In the genomic region with DNA sequence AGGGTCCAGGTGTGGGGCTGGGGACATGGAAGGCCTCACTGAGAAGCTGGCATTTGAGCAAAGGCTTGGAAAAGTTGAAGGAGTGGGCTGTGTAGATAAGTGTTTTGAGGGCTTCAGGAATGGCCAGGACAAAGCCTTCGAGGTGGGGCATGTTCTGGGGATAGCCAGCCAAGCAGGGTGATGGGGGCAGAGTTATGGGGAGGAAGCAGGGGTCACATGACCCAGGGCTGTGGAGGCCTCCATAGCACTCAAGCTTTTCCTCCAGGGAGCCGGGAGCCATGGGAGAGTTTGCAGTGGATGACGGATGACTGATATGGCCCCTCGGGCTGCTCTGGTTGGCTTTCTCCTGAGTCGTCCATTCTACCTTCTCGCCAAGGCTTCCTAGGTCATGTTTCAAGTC, we compare ENCODE assay signal across 16 cellular contexts. TPM values are rescaled to one million over a fixed set of nuclear protein-coding genes. Genes with fewer than 3 reads are reported as not detected.
DNase-seq lines count a peak whose midpoint lies in the region; ATAC-seq and TF ChIP-seq lines count a peak whose summit lies in the region.
"Had no signal": no experiment of that assay in that cellular context is flagged by ENCODE, and none has a peak within 500 bp of the region (broad histone marks: within the 10 kb centered on the region; RNA-seq: fewer than 3 reads in every experiment).

No MANE protein-coding gene starts in this region.

- no peak for DNase-seq in natural killer cell
- no peak for DNase-seq in natural killer cell treated with Interleukin-12 subunit alpha and Interleukin-12 subunit beta and Interleukin-15 and Interleukin-18, amount 100 ng/mL, for 72 hours (ENCODE audit: low spot score)
- no peak for DNase-seq in WTC11 (ENCODE audit: low spot score)
- DNase-seq in naive B cell, result no peak
- no peak for DNase-seq in amygdala (lab: John Stamatoyannopoulos, UW)
- DNase-seq in pons (ENCODE audit: low spot score), result no peak
- DNase-seq: 8988T, C1 segment of cervical spinal cord, H7, NCI-H1417, NCI-H1930, NCI-H446 treated with DMSO at 0.1 percent for 48 hours, NCI-H748 treated with DMSO at 0.1 percent for 48 hours, PC-9 had no signal

- no peak for ATAC-seq in natural killer cell
- no peak for ATAC-seq in natural killer cell treated with Interleukin-12 subunit alpha and Interleukin-12 subunit beta and Interleukin-15 and Interleukin-18, amount 100 ng/mL, for 72 hours
- ATAC-seq in WTC11, result no peak
- ATAC-seq in naive B cell (ENCODE audit: low read depth in 2 of 2), result no peak
- ATAC-seq in GM18517 (IDR thresholded peaks at IDR 0.05; ENCODE audit: unreplicated experiment), result no peak
- no peak for ATAC-seq in GM18867 (IDR thresholded peaks at IDR 0.05; ENCODE audit: unreplicated experiment)

- H3K4me3 Mint-ChIP-seq in natural killer cell (peak overlapping the region; percentile 47), WTC11 (no peak overlapping the region), naive B cell (peak overlapping the region in 7 of 8 donors; percentile 53 to 82 (median 77))
- no peak overlapping the region for H3K4me3 Mint-ChIP-seq in natural killer cell treated with Interleukin-12 subunit alpha and Interleukin-12 subunit beta and Interleukin-15 and Interleukin-18, amount 100 ng/mL, for 72 hours

- H3K4me1 Mint-ChIP-seq in natural killer cell, result peaks cover 86 to 87% of the 10 kb centered on the region in 2 donors
- H3K4me1 Mint-ChIP-seq in natural killer cell treated with Interleukin-12 subunit alpha and Interleukin-12 subunit beta and Interleukin-15 and Interleukin-18, amount 100 ng/mL, for 72 hours (ENCODE audit: low read depth in 2 of 2), result peaks cover 79 to 86% of the 10 kb centered on the region in 2 donors
- peaks cover 7% of the 10 kb centered on the region for H3K4me1 Mint-ChIP-seq in WTC11
- H3K4me1 Mint-ChIP-seq in naive B cell, result peaks cover 77 to 99% (median 96%) of the 10 kb centered on the region in 3 donors

- H3K27me3 Mint-ChIP-seq in natural killer cell (ENCODE audit: low read depth in 2 of 2) (no peaks in the 10 kb centered on the region), WTC11 (ENCODE audit: low read depth) (no peaks in the 10 kb centered on the region), naive B cell (no peaks in the 10 kb centered on the region)
- no peaks in the 10 kb centered on the region for H3K27me3 Mint-ChIP-seq in natural killer cell treated with Interleukin-12 subunit alpha and Interleukin-12 subunit beta and Interleukin-15 and Interleukin-18, amount 100 ng/mL, for 72 hours

- TF ChIP-seq CTCF in natural killer cell (IDR thresholded peaks at IDR 0.05) (no peak), WTC11 (IDR thresholded peaks at IDR 0.05) (no peak)

- intact Hi-C loops in natural killer cell (cut with micrococcal nuclease), result no loop called here

- CTCF ChIA-PET in WTC11 (lab: Charles Lee), result interaction anchor here (1.1 kb wide), 1 partner anchor 67 kb away, joined by 3 read pairs; no protein-coding TSS in a partner anchor

- H3K9me3 Mint-ChIP-seq in natural killer cell (peaks cover 0 to 2% of the 10 kb centered on the region in 2 donors), WTC11 (no peaks in the 10 kb centered on the region), naive B cell (peaks cover 0 to 5% (median 0%) of the 10 kb centered on the region in 7 donors)
- H3K9me3 Mint-ChIP-seq in natural killer cell treated with Interleukin-12 subunit alpha and Interleukin-12 subunit beta and Interleukin-15 and Interleukin-18, amount 100 ng/mL, for 72 hours, result peaks cover 5% of the 10 kb centered on the region

- H3K27ac Mint-ChIP-seq in natural killer cell (peak overlapping the region; percentile 98 to 99), WTC11 (no peak overlapping the region), naive B cell (peak overlapping the region; percentile 87 to 100 (median 92))
- peak overlapping the region in 1 of 2 donors; percentile 55 for H3K27ac Mint-ChIP-seq in natural killer cell treated with Interleukin-12 subunit alpha and Interleukin-12 subunit beta and Interleukin-15 and Interleukin-18, amount 100 ng/mL, for 72 hours

- POLR2A ChIA-PET in WTC11 (lab: Charles Lee), result no interaction called here

- H3K36me3 Mint-ChIP-seq in natural killer cell (no peaks in the 10 kb centered on the region), WTC11 (no peaks in the 10 kb centered on the region), naive B cell (peaks cover 23 to 30% of the 10 kb centered on the region in 2 donors)
- peaks cover 16% of the 10 kb centered on the region for H3K36me3 Mint-ChIP-seq in natural killer cell treated with Interleukin-12 subunit alpha and Interleukin-12 subunit beta and Interleukin-15 and Interleukin-18, amount 100 ng/mL, for 72 hours

TF ChIP-seq in WTC11, 78 proteins besides CTCF, POLR2A, EP300 and RAD21:
- TF ChIP-seq, protein P1, sequence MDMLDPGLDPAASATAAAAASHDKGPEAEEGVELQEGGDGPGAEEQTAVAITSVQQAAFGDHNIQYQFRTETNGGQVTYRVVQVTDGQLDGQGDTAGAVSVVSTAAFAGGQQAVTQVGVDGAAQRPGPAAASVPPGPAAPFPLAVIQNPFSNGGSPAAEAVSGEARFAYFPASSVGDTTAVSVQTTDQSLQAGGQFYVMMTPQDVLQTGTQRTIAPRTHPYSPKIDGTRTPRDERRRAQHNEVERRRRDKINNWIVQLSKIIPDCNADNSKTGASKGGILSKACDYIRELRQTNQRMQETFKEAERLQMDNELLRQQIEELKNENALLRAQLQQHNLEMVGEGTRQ (CRISPR knock-in tag; IDR thresholded peaks at IDR 0.05), result peak; percentile 21; the same call in 1 of the 2 replicates
- no peak for TF ChIP-seq ZBTB21 (CRISPR knock-in tag; IDR thresholded peaks at IDR 0.05; ENCODE audit: borderline replicate concordance)

RNA-seq across cellular contexts. Expression of a gene that starts 27.6 kb away (rescaled TPM):
- total RNA-seq in natural killer cell (100 to 1,000 TPM; 250 to 298 (median 285) TPM), WTC11 (2021) (7.0 to 8.7 TPM (median 8.6 TPM) in 3 replicates)
- total RNA-seq in natural killer cell treated with Interleukin-12 subunit alpha and Interleukin-12 subunit beta and Interleukin-15 and Interleukin-18, amount 100 ng/mL, for 72 hours, result 100 to 1,000 TPM in 1 of 2 donors, 10 to 100 TPM in 1; 73.4 to 101 TPM
- 100 to 1,000 TPM in 2 of 6 donors, 10 to 100 TPM in 4; 65.1 to 119 (median 92.5) TPM for polyA plus RNA-seq in naive B cell (ENCODE audit: low read depth in 6 of 6)

Comparison
In these comparisons a context has a peak if more than half of its experiments do, and no peak if none do; other contexts are left out.
1. H3K4me3 Mint-ChIP-seq: peak in natural killer cell (single experiment) and naive B cell (7 of 8); none in natural killer cell treated with Interleukin-12 subunit alpha and Interleukin-12 subunit beta and Interleukin-15 and Interleukin-18, amount 100 ng/mL, for 72 hours (single experiment) and WTC11 (single experiment).